ENCODE assay signal across 1 cellular context in the genomic region with DNA sequence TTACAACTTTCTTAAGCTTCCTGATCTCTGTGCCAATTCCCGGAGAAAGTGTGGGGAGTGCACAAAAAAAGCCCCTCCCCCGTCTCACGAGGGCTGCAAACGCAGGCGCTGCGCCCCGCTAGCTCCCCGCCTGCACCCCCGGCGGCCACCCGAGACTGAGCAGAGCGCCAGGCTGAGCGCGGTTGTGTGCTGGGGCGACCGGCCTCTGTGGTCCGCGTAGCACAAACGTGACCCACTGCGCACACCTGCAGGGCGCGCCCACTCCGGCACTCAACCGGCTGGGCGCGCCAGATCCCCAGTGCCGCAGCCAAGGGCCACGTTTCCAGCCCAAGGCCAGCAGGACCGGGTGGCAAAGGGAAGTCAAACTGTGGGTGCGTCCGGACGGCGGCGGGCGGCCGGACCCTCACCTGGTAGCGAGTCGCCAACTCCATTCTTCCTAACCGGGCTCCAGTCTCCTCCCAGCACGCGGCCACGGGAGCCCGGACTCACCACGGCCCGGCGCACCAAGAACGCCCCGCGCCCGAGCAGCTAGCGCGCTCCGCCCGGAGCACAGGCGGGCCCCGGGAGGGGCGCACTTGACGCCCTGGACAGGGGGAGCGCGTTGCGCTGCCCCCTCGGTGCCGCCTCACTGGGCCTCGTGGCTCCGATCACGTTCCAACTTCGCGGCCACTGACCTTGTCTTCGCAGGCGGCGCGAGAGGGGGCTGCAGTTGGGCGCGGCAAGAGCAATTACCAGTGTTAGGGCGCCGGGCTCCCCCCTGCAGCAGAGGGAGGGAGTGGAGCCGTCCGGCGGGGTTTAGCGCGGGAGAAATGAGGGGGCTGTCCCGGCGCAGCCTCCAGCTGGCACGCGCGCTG.
TF ChIP-seq lines count a peak whose summit lies in the region.

A gene with protein sequence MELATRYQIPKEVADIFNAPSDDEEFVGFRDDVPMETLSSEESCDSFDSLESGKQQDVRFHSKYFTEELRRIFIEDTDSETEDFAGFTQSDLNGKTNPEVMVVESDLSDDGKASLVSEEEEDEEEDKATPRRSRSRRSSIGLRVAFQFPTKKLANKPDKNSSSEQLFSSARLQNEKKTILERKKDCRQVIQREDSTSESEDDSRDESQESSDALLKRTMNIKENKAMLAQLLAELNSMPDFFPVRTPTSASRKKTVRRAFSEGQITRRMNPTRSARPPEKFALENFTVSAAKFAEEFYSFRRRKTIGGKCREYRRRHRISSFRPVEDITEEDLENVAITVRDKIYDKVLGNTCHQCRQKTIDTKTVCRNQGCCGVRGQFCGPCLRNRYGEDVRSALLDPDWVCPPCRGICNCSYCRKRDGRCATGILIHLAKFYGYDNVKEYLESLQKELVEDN (minus strand): TSS at position 526 of the 854 bp plus-strand sequence. CDS start 95 bp downstream, at position 431.

TF ChIP-seq in K562, 482 proteins besides CTCF, POLR2A, EP300 and RAD21 (continued from another document and continues in another):
- TF ChIP-seq, protein P1, sequence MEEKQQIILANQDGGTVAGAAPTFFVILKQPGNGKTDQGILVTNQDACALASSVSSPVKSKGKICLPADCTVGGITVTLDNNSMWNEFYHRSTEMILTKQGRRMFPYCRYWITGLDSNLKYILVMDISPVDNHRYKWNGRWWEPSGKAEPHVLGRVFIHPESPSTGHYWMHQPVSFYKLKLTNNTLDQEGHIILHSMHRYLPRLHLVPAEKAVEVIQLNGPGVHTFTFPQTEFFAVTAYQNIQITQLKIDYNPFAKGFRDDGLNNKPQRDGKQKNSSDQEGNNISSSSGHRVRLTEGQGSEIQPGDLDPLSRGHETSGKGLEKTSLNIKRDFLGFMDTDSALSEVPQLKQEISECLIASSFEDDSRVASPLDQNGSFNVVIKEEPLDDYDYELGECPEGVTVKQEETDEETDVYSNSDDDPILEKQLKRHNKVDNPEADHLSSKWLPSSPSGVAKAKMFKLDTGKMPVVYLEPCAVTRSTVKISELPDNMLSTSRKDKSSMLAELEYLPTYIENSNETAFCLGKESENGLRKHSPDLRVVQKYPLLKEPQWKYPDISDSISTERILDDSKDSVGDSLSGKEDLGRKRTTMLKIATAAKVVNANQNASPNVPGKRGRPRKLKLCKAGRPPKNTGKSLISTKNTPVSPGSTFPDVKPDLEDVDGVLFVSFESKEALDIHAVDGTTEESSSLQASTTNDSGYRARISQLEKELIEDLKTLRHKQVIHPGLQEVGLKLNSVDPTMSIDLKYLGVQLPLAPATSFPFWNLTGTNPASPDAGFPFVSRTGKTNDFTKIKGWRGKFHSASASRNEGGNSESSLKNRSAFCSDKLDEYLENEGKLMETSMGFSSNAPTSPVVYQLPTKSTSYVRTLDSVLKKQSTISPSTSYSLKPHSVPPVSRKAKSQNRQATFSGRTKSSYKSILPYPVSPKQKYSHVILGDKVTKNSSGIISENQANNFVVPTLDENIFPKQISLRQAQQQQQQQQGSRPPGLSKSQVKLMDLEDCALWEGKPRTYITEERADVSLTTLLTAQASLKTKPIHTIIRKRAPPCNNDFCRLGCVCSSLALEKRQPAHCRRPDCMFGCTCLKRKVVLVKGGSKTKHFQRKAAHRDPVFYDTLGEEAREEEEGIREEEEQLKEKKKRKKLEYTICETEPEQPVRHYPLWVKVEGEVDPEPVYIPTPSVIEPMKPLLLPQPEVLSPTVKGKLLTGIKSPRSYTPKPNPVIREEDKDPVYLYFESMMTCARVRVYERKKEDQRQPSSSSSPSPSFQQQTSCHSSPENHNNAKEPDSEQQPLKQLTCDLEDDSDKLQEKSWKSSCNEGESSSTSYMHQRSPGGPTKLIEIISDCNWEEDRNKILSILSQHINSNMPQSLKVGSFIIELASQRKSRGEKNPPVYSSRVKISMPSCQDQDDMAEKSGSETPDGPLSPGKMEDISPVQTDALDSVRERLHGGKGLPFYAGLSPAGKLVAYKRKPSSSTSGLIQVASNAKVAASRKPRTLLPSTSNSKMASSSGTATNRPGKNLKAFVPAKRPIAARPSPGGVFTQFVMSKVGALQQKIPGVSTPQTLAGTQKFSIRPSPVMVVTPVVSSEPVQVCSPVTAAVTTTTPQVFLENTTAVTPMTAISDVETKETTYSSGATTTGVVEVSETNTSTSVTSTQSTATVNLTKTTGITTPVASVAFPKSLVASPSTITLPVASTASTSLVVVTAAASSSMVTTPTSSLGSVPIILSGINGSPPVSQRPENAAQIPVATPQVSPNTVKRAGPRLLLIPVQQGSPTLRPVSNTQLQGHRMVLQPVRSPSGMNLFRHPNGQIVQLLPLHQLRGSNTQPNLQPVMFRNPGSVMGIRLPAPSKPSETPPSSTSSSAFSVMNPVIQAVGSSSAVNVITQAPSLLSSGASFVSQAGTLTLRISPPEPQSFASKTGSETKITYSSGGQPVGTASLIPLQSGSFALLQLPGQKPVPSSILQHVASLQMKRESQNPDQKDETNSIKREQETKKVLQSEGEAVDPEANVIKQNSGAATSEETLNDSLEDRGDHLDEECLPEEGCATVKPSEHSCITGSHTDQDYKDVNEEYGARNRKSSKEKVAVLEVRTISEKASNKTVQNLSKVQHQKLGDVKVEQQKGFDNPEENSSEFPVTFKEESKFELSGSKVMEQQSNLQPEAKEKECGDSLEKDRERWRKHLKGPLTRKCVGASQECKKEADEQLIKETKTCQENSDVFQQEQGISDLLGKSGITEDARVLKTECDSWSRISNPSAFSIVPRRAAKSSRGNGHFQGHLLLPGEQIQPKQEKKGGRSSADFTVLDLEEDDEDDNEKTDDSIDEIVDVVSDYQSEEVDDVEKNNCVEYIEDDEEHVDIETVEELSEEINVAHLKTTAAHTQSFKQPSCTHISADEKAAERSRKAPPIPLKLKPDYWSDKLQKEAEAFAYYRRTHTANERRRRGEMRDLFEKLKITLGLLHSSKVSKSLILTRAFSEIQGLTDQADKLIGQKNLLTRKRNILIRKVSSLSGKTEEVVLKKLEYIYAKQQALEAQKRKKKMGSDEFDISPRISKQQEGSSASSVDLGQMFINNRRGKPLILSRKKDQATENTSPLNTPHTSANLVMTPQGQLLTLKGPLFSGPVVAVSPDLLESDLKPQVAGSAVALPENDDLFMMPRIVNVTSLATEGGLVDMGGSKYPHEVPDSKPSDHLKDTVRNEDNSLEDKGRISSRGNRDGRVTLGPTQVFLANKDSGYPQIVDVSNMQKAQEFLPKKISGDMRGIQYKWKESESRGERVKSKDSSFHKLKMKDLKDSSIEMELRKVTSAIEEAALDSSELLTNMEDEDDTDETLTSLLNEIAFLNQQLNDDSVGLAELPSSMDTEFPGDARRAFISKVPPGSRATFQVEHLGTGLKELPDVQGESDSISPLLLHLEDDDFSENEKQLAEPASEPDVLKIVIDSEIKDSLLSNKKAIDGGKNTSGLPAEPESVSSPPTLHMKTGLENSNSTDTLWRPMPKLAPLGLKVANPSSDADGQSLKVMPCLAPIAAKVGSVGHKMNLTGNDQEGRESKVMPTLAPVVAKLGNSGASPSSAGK (IDR thresholded peaks at IDR 0.05): no peak; the same call in 1 of the 2 replicates
- TF ChIP-seq RFX5 (IDR thresholded peaks at IDR 0.05; ENCODE audit: low read depth, low read length) (no peak), CC2D1A (IDR thresholded peaks at IDR 0.05) (no peak), PHF8 (IDR thresholded peaks at IDR 0.05; ENCODE audit: borderline replicate concordance, low read length) (peak; percentile 35; the same call in 1 of the 2 replicates), ZNF23 (CRISPR knock-in tag; IDR thresholded peaks at IDR 0.05) (no peak), ZNF316 (IDR thresholded peaks at IDR 0.05) (no peak), ZFP1 (CRISPR knock-in tag; IDR thresholded peaks at IDR 0.05) (no peak), XRCC4 (IDR thresholded peaks at IDR 0.05; ENCODE audit: extremely low read depth, insufficient read depth, insufficient read length) (no peak), MAFG (tag; conservative IDR thresholded peaks at IDR 0.05) (no peak), TAF9B (IDR thresholded peaks at IDR 0.05; ENCODE audit: partially characterized antibody) (no peak), CEBPB (tag; IDR thresholded peaks at IDR 0.05) (no peak), CCAR2 (IDR thresholded peaks at IDR 0.05; ENCODE audit: low read depth, low read length) (no peak), ZNF77 (CRISPR knock-in tag; IDR thresholded peaks at IDR 0.05) (no peak), POLR2G (IDR thresholded peaks at IDR 0.05; ENCODE audit: low read depth, low read length) (peak; percentile 66), POLR3A (IDR thresholded peaks at IDR 0.05; ENCODE audit: borderline replicate concordance, extremely low read depth, insufficient read depth, insufficient read length) (no peak), HDAC6 (IDR thresholded peaks at IDR 0.05; ENCODE audit: low read depth, low read length) (no peak), HSF4 (CRISPR knock-in tag; IDR thresholded peaks at IDR 0.05; ENCODE audit: borderline replicate concordance) (no peak), JUNB (CRISPR knock-in tag; conservative IDR thresholded peaks at IDR 0.05) (no peak), NRF1 (conservative IDR thresholded peaks at IDR 0.05 in 1 of 2, IDR thresholded peaks at IDR 0.05 in 1 of 2) (peak; percentile 6 to 34; a peak in 1 of 4 replicates), SIN3B (IDR thresholded peaks at IDR 0.05; ENCODE audit: low read depth) (no peak), HNRNPK (IDR thresholded peaks at IDR 0.05; ENCODE audit: low read depth, low read length, poor library complexity, severe bottlenecking) (no peak)
- TF ChIP-seq, protein P2, sequence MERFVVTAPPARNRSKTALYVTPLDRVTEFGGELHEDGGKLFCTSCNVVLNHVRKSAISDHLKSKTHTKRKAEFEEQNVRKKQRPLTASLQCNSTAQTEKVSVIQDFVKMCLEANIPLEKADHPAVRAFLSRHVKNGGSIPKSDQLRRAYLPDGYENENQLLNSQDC (CRISPR knock-in tag; IDR thresholded peaks at IDR 0.05): no peak
- TF ChIP-seq, protein P3, sequence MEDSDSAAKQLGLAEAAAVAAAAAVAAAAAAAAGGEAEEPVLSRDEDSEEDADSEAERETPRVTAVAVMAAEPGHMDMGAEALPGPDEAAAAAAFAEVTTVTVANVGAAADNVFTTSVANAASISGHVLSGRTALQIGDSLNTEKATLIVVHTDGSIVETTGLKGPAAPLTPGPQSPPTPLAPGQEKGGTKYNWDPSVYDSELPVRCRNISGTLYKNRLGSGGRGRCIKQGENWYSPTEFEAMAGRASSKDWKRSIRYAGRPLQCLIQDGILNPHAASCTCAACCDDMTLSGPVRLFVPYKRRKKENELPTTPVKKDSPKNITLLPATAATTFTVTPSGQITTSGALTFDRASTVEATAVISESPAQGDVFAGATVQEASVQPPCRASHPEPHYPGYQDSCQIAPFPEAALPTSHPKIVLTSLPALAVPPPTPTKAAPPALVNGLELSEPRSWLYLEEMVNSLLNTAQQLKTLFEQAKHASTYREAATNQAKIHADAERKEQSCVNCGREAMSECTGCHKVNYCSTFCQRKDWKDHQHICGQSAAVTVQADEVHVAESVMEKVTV (CRISPR knock-in tag; IDR thresholded peaks at IDR 0.05): no peak
- TF ChIP-seq, protein P4, sequence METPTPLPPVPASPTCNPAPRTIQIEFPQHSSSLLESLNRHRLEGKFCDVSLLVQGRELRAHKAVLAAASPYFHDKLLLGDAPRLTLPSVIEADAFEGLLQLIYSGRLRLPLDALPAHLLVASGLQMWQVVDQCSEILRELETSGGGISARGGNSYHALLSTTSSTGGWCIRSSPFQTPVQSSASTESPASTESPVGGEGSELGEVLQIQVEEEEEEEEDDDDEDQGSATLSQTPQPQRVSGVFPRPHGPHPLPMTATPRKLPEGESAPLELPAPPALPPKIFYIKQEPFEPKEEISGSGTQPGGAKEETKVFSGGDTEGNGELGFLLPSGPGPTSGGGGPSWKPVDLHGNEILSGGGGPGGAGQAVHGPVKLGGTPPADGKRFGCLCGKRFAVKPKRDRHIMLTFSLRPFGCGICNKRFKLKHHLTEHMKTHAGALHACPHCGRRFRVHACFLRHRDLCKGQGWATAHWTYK (CRISPR knock-in tag; IDR thresholded peaks at IDR 0.05): no peak
- TF ChIP-seq, protein P5, sequence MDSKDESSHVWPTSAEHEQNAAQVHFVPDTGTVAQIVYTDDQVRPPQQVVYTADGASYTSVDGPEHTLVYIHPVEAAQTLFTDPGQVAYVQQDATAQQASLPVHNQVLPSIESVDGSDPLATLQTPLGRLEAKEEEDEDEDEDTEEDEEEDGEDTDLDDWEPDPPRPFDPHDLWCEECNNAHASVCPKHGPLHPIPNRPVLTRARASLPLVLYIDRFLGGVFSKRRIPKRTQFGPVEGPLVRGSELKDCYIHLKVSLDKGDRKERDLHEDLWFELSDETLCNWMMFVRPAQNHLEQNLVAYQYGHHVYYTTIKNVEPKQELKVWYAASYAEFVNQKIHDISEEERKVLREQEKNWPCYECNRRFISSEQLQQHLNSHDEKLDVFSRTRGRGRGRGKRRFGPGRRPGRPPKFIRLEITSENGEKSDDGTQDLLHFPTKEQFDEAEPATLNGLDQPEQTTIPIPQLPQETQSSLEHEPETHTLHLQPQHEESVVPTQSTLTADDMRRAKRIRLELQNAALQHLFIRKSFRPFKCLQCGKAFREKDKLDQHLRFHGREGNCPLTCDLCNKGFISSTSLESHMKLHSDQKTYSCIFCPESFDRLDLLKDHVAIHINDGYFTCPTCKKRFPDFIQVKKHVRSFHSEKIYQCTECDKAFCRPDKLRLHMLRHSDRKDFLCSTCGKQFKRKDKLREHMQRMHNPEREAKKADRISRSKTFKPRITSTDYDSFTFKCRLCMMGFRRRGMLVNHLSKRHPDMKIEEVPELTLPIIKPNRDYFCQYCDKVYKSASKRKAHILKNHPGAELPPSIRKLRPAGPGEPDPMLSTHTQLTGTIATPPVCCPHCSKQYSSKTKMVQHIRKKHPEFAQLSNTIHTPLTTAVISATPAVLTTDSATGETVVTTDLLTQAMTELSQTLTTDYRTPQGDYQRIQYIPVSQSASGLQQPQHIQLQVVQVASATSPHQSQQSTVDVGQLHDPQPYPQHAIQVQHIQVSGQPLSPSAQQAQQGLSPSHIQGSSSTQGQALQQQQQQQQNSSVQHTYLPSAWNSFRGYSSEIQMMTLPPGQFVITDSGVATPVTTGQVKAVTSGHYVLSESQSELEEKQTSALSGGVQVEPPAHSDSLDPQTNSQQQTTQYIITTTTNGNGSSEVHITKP (IDR thresholded peaks at IDR 0.05; ENCODE audit: partially characterized antibody): peak; percentile 99
- TF ChIP-seq, protein P6, sequence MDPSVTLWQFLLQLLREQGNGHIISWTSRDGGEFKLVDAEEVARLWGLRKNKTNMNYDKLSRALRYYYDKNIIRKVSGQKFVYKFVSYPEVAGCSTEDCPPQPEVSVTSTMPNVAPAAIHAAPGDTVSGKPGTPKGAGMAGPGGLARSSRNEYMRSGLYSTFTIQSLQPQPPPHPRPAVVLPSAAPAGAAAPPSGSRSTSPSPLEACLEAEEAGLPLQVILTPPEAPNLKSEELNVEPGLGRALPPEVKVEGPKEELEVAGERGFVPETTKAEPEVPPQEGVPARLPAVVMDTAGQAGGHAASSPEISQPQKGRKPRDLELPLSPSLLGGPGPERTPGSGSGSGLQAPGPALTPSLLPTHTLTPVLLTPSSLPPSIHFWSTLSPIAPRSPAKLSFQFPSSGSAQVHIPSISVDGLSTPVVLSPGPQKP (CRISPR knock-in tag; IDR thresholded peaks at IDR 0.05): no peak
